Comparison of ENCODE assay signal across 13 cellular contexts in genomic region chr9:134418354-134418753, GRCh38.
"Had no signal": no experiment of that assay in that cellular context is flagged by ENCODE, and none has a peak within 500 bp of the region (broad histone marks: within the 10 kb centered on the region; RNA-seq: fewer than 3 reads in every experiment).

No MANE protein-coding gene starts in this region.

- H3K27ac ChIP-seq: neural progenitor cell had no signal

- H3K9me3 ChIP-seq: SK-N-SH, suprapubic skin had no signal

- H3K4me1 ChIP-seq: neural progenitor cell had no signal

- H3K36me3 Mint-ChIP-seq: neural progenitor cell, T-cell had no signal

- H3K27me3 ChIP-seq: neural progenitor cell, suprapubic skin had no signal

- H3K4me3 ChIP-seq: neural progenitor cell, skin epidermis, suprapubic skin had no signal

- DNase-seq: activated CD4-positive, CD25-positive, alpha-beta regulatory T cell treated with anti-CD3 and anti-CD28 coated beads, Interleukin-2, amount 50 U/mL, for 72 hours; activated naive CD4-positive, alpha-beta T cell treated with anti-CD3 and anti-CD28 coated beads for 36 hours; activated naive CD8-positive, alpha-beta T cell treated with anti-CD3 and anti-CD28 coated beads, Interleukin-2, amount 50 U/mL, for 24 hours; hippocampal formation; retina; SK-N-SH; stimulated activated naive CD8-positive, alpha-beta T cell treated with anti-CD3 and anti-CD28 coated beads, Interleukin-15, Interleukin-2, amounts not matched to agents 100 U/mL and 50 U/mL, for 24 hours; T-cell; T1000 had no signal

- H3K4me3 Mint-ChIP-seq: activated naive CD4-positive, alpha-beta T cell treated with anti-CD3 and anti-CD28 coated beads for 36 hours; activated naive CD8-positive, alpha-beta T cell treated with anti-CD3 and anti-CD28 coated beads, Interleukin-2, amount 50 U/mL, for 24 hours; neural progenitor cell; T-cell had no signal

- H3K4me1 Mint-ChIP-seq: activated naive CD8-positive, alpha-beta T cell treated with anti-CD3 and anti-CD28 coated beads, Interleukin-2, amount 50 U/mL, for 24 hours; neural progenitor cell had no signal

- H3K9ac ChIP-seq: SK-N-SH had no signal

- H3K27me3 Mint-ChIP-seq: activated naive CD8-positive, alpha-beta T cell treated with anti-CD3 and anti-CD28 coated beads, Interleukin-2, amount 50 U/mL, for 24 hours; T-cell had no signal

- H2AFZ ChIP-seq: neural progenitor cell had no signal

- H3K27ac Mint-ChIP-seq: activated naive CD4-positive, alpha-beta T cell treated with anti-CD3 and anti-CD28 coated beads for 36 hours; activated naive CD8-positive, alpha-beta T cell treated with anti-CD3 and anti-CD28 coated beads, Interleukin-2, amount 50 U/mL, for 24 hours; activated T-helper 2 cell treated with anti-CD3 and anti-CD28 coated beads, Interferon-gamma antibody, Interleukin-2, Interleukin-4, amounts not matched to agents 10 μg/mL and 5 μg/mL and 100 μg/mL, durations not matched to agents 14 hours and 24 hours and 36 hours; neural progenitor cell; T-cell had no signal

- H3K4me2 ChIP-seq: neural progenitor cell, SK-N-SH had no signal

- H3K36me3 ChIP-seq: neural progenitor cell had no signal

- ATAC-seq: activated naive CD8-positive, alpha-beta T cell treated with anti-CD3 and anti-CD28 coated beads, Interleukin-2, amount 50 U/mL, for 24 hours; stimulated activated naive CD8-positive, alpha-beta T cell treated with anti-CD3 and anti-CD28 coated beads, Interleukin-15, Interleukin-2, amounts not matched to agents 100 U/mL and 50 U/mL, for 24 hours; T-cell had no signal
